1 cellular context compared by ENCODE assay signal in the genomic region with DNA sequence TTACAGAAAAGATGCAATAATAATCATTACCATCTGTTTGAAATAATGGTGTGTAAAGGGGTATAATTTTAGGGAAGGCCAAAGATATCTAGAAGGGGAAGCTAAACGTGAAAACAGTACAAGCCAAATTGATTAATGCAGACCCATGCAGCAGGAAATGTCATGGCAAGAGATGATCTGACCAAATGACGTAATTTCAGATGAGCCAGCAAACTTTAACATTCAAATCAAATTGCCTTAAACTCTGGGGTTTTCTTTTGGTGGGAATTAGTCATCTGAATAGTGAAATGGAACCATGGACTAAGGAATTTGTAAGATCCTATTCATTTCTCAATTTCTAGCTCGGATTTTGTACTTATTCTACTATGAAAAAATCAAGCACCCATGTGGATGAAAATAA.
TF ChIP-seq lines count a peak whose summit lies in the region.

No MANE protein-coding gene starts in this region.

TF ChIP-seq in endothelial cell of umbilical vein, 7 proteins besides CTCF, POLR2A, EP300 and RAD21:
- TF ChIP-seq FOS (IDR thresholded peaks at IDR 0.05; ENCODE audit: borderline replicate concordance, insufficient read depth, low read length) = no peak
- TF ChIP-seq EZH2 (IDR thresholded peaks at IDR 0.05; ENCODE audit: borderline replicate concordance, low read depth, low read length, severe bottlenecking) = no peak
- TF ChIP-seq, protein P1, sequence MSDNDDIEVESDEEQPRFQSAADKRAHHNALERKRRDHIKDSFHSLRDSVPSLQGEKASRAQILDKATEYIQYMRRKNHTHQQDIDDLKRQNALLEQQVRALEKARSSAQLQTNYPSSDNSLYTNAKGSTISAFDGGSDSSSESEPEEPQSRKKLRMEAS (IDR thresholded peaks at IDR 0.05; ENCODE audit: insufficient read depth, insufficient read length) = no peak
- no peak for TF ChIP-seq POLR2AphosphoS5 (IDR thresholded peaks at IDR 0.05; ENCODE audit: insufficient read depth, low read depth, low read length)
